In the genomic region with DNA sequence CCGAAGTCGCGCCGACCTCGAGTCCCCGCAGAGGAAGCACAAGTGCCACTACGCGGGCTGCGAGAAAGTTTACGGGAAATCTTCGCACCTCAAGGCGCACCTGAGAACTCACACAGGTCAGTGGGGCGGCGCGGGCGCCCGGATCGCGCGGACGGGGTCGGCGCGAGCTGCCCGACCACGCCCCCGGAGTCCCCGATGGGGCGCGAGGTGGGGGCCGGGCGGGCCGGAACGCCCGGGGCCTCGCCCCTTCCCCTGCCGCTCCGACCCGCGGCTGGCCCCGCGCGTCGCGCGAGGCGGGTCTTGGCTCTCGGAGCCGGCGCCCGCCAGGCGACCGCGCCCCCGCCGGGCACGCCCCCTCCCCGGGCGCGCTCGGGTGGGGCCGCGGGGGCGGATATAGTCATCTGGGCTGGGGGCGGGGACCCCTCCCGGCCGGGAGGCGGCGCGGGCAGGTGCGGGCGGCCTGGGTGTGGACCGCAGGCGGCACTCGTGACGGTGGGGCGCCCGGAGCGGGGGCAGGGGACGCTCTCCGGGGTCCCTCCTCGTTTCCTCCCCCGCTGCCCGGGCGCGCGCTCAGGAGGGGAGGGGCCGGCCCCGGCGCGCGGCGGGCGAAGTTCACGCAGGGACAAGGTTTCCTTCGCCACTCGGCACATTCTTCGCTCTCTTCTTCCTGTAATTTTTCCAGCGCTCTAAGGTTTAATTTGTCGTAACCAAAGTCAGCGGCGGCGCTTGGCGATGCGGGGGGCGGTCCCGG, we compare ENCODE assay signal across 8 cellular contexts. TPM values are rescaled to one million over a fixed set of nuclear protein-coding genes. Genes with fewer than 3 reads are reported as not detected.
DNase-seq lines count a peak whose midpoint lies in the region; FAIRE-seq and TF ChIP-seq lines count a peak whose summit lies in the region.

No MANE protein-coding gene starts in this region.

- TF ChIP-seq CTCF in D721Med (IDR thresholded peaks at IDR 0.05; ENCODE audit: insufficient read depth, missing control alignments): no peak

- DNase-seq in G401 (ENCODE audit: low spot score): peak; percentile 40
- DNase-seq in T-helper 1 cell: peak; percentile 73 to 86 (median 75)
- DNase-seq in astrocyte of the hippocampus (ENCODE audit: low read depth, low spot score): peak; percentile 68
- DNase-seq in D721Med (ENCODE audit: insufficient read length, low spot score): no peak
- DNase-seq in Ammon's horn (ENCODE audit: low spot score): no peak

- H3K9me3 ChIP-seq in HUES48 (ENCODE audit: control insufficient read depth, insufficient read depth, low read length) (no peaks in the 10 kb centered on the region), iPS-15b (ENCODE audit: control insufficient read depth, insufficient read depth, low read length) (no peaks in the 10 kb centered on the region), skeletal muscle tissue (ENCODE audit: control insufficient read depth in 3 of 3, low read length in 3 of 3) (no peaks in the 10 kb centered on the region)

- H3K4me1 ChIP-seq in HUES48 (ENCODE audit: control insufficient read depth, insufficient read depth, low read length) (peaks cover 21% of the 10 kb centered on the region), iPS-15b (ENCODE audit: control insufficient read depth, insufficient read depth, low read length) (peaks cover 22% of the 10 kb centered on the region), skeletal muscle tissue (ENCODE audit: control insufficient read depth in 3 of 3, insufficient read depth in 3 of 3, low read length in 3 of 3) (peaks cover 47 to 54% (median 48%) of the 10 kb centered on the region in 3 donors)

- H3K27ac ChIP-seq in HUES48 (ENCODE audit: low read depth, low read length): peak overlapping the region; percentile 28
- peak overlapping the region; percentile 96 for H3K27ac ChIP-seq in skeletal muscle tissue (ENCODE audit: low read depth, low read length)

- no peak overlapping the region for H3K9ac ChIP-seq in HUES48 (ENCODE audit: low read depth, low read length)
- H3K9ac ChIP-seq in iPS-15b (ENCODE audit: low read depth, low read length): no peak overlapping the region
- peak overlapping the region; percentile 76 to 85 (median 77) for H3K9ac ChIP-seq in skeletal muscle tissue (ENCODE audit: low read depth in 1 of 3, low read length in 3 of 3)

- in situ Hi-C loops in G401 (cut with HindIII; ENCODE audit: low sequenced_read_pairs): no loop called here

- H3K27me3 ChIP-seq in HUES48 (ENCODE audit: control insufficient read depth, insufficient read depth, low read length): peaks cover 11% of the 10 kb centered on the region
- H3K27me3 ChIP-seq in iPS-15b (ENCODE audit: control insufficient read depth, insufficient read depth, low read length): peaks cover 17% of the 10 kb centered on the region
- H3K27me3 ChIP-seq in skeletal muscle tissue (ENCODE audit: control insufficient read depth in 3 of 3, insufficient read depth in 3 of 3, low read length in 3 of 3): no peaks in the 10 kb centered on the region

- no peak for FAIRE-seq in D721Med (lab: Jason Lieb, UNC)

- H3K36me3 ChIP-seq in HUES48 (ENCODE audit: control insufficient read depth, insufficient read depth, low read length) (no peaks in the 10 kb centered on the region), iPS-15b (ENCODE audit: control insufficient read depth, insufficient read depth, low read length) (no peaks in the 10 kb centered on the region), skeletal muscle tissue (ENCODE audit: control insufficient read depth in 3 of 3, insufficient read depth in 3 of 3, low read length in 3 of 3) (peaks cover 0 to 3% (median 0%) of the 10 kb centered on the region in 3 donors)

- H3K4me3 ChIP-seq in HUES48 (ENCODE audit: low read depth, low read length) (peak overlapping the region; percentile 84), iPS-15b (ENCODE audit: low read depth, low read length) (peak overlapping the region; percentile 68), skeletal muscle tissue (ENCODE audit: low read length in 3 of 3) (peak overlapping the region; percentile 73 to 80 (median 75))

RNA-seq across cellular contexts. Expression of a gene that starts 1.2 kb away (rescaled TPM):
- 7.6 and 14.2 TPM in 2 replicates for total RNA-seq in G401 (2014; rRNA removed; shearing (Covaris generic))
- total RNA-seq in skeletal muscle tissue: 20.4 TPM

Comparison
In these comparisons a context has a peak if more than half of its experiments do, and no peak if none do; other contexts are left out.
1. DNase-seq: peak in G401 (single experiment), T-helper 1 cell (5 of 5) and astrocyte of the hippocampus (single experiment); none in D721Med (single experiment) and Ammon's horn (single experiment).
2. H3K9ac ChIP-seq: peak in skeletal muscle tissue (3 of 3); none in HUES48 (single experiment) and iPS-15b (single experiment).
3. Peak in every context shown above with its lines, with median percentiles within 50 percentile points of each other: H3K4me3 ChIP-seq.